In genomic region chr22:19996694-19997384, GRCh38 we compare ENCODE assay signal across 1 cellular context.
TF ChIP-seq lines count a peak whose summit lies in the region.

No MANE protein-coding gene starts in this region.

TF ChIP-seq in K562, 482 proteins besides CTCF, POLR2A, EP300 and RAD21 (continued from another document):
- no peak for TF ChIP-seq BRF2 (IDR thresholded peaks at IDR 0.05; ENCODE audit: borderline replicate concordance, insufficient read depth, insufficient read length)
- TF ChIP-seq ZKSCAN8 (CRISPR knock-in tag; IDR thresholded peaks at IDR 0.05) = no peak
- TF ChIP-seq KAT8 (IDR thresholded peaks at IDR 0.05; ENCODE audit: low read depth) = no peak
- TF ChIP-seq ZNF274 (IDR thresholded peaks at IDR 0.05; ENCODE audit: borderline replicate concordance, low read depth, low read length) = no peak
- no peak for TF ChIP-seq CEBPG (CRISPR knock-in tag; IDR thresholded peaks at IDR 0.05)
- TF ChIP-seq CEBPG (tag; conservative IDR thresholded peaks at IDR 0.05 in 1 of 2, IDR thresholded peaks at IDR 0.05 in 1 of 2) = no peak
- TF ChIP-seq PHF20 (IDR thresholded peaks at IDR 0.05; ENCODE audit: partially characterized antibody) = no peak
